Comparison of ENCODE assay signal across 8 cellular contexts in the genomic region with DNA sequence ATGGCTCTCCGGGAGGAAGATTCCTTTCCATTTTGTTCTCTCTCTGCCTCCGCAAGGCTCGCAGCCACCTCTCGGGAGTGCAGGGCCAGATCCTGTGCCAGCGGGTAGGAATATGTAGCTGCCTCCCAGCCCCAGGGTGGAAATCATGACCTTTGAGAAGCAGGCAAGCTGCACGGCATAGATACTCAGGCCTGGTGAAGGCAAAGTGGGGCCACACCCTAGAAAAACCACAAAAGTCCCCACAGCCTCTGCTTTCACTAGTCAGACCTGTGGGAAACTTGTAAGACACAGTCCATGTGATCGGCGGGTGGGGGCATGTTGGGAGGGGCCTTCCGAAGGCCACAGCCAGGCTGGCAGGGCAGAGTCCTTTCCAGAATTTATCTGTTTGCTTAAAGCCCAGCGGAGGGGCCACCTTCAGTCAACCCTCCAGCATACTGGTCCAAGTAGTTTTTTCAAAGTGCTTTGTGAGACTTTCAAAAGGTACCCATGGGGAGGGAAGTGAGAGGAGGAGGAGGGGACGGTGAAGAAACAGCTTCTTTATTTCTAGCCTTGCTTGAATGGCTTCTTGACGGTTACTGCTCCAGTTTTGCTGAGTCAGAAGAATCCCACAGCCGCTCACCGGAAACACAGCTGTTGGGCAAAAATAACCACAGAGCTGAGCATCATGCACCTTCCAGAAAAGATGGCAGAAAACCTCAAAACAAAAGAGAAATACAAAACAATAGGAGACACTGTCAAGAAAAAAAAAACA. TPM values are rescaled to one million over a fixed set of nuclear protein-coding genes. Genes with fewer than 3 reads are reported as not detected.
DNase-seq lines count a peak whose midpoint lies in the region; ATAC-seq and TF ChIP-seq lines count a peak whose summit lies in the region.

Gene MAP1LC3B2, plus strand, starts transcription at position 52 of the 751 bp plus-strand sequence. CDS start 16,562 bp downstream, outside the sequence.

- intact Hi-C loops in natural killer cell (cut with micrococcal nuclease) = no loop called here

- DNase-seq in GM12864 (ENCODE audit: low read depth) = peak; percentile 99
- peak; percentile 17 to 80 for DNase-seq in NCI-H187 (lab: John Stamatoyannopoulos, UW)
- DNase-seq in activated CD8-positive, alpha-beta memory T cell treated with anti-CD3 and anti-CD28 coated beads, Interleukin-2, amount 50 U/mL, for 1 hour (ENCODE audit: extremely low read depth) = peak; percentile 43
- peak; percentile 55 for DNase-seq in natural killer cell
- peak; percentile 46 to 86 (median 72) for DNase-seq in stimulated activated naive CD4-positive, alpha-beta T cell (lab: John Stamatoyannopoulos, UW)
- no peak for DNase-seq in NCI-H524 treated with DMSO at 0.1 percent for 48 hours (lab: John Stamatoyannopoulos, UW)

- H3K9me3 Mint-ChIP-seq in natural killer cell = peaks cover 0 to 4% of the 10 kb centered on the region in 2 donors

- TF ChIP-seq CTCF in GM12864 (IDR thresholded peaks at IDR 0.05; ENCODE audit: low read depth, low read length, missing control alignments) = no peak
- TF ChIP-seq CTCF in natural killer cell (IDR thresholded peaks at IDR 0.05) = no peak

- peak within 1 kb of the TSS; percentile 29 for H3K4me3 ChIP-seq in GM12864 (ENCODE audit: low read depth, low read length)

- ATAC-seq in HG02571 (IDR thresholded peaks at IDR 0.05; ENCODE audit: unreplicated experiment) = peak; percentile 72
- ATAC-seq in esophagus mucosa = peak; percentile 96
- ATAC-seq in natural killer cell = peak; percentile 76 to 90 (median 88)

- peak within 1 kb of the TSS; percentile 83 for H3K4me3 Mint-ChIP-seq in natural killer cell

- H3K27ac Mint-ChIP-seq in natural killer cell = peak within 1 kb of the TSS; percentile 76 to 89

- peaks cover 22 to 28% of the 10 kb centered on the region in 2 donors for H3K4me1 Mint-ChIP-seq in natural killer cell

- H3K27me3 Mint-ChIP-seq in natural killer cell (ENCODE audit: low read depth in 2 of 2) = peaks cover 10 to 19% of the 10 kb centered on the region in 2 donors

- peaks cover 11% of the 10 kb centered on the region for H3K36me3 Mint-ChIP-seq in natural killer cell

RNA-seq across cellular contexts. Expression of gene MAP1LC3B2, which starts in this region (rescaled TPM):
- total RNA-seq in esophagus mucosa (2.3 TPM), natural killer cell (1 to 10 TPM; 1.5 to 3.7 (median 3.3) TPM)
